ENCODE assay signal across 19 cellular contexts in genomic region chr20:63665708-63666107, GRCh38. TPM values are rescaled to one million over a fixed set of nuclear protein-coding genes. Genes with fewer than 3 reads are reported as not detected.
"Had no signal": no experiment of that assay in that cellular context is flagged by ENCODE, and none has a peak within 500 bp of the region (broad histone marks: within the 10 kb centered on the region; RNA-seq: fewer than 3 reads in every experiment).

No MANE protein-coding gene starts in this region.

- DNase-seq: IMR-90, Kasumi-1, KG1, MM.1S, NCI-H1092 treated with DMSO at 0.1 percent for 48 hours, NCI-H1436, NCI-H187, NCI-H2029, NCI-H2081 treated with DMSO at 0.1 percent for 48 hours, NCI-H2171, NCI-H226, NCI-H446, NCI-H510A, NCI-H524 treated with DMSO at 0.1 percent for 48 hours, NCI-H774, RPMI8226, SHP77, SK-N-SH had no signal

- H3K4me2 ChIP-seq: SK-N-SH had no signal

- H3K9me3 ChIP-seq: SK-N-SH had no signal

- H3K9me2 ChIP-seq: SK-N-SH had no signal

- H3K9ac ChIP-seq: SK-N-SH had no signal

RNA-seq across cellular contexts. Expression of gene TNFRSF6B, which starts 30.7 kb away (rescaled TPM):
- total RNA-seq: HepG2 had no signal
